ENCODE assay signal across 19 cellular contexts in the genomic region with DNA sequence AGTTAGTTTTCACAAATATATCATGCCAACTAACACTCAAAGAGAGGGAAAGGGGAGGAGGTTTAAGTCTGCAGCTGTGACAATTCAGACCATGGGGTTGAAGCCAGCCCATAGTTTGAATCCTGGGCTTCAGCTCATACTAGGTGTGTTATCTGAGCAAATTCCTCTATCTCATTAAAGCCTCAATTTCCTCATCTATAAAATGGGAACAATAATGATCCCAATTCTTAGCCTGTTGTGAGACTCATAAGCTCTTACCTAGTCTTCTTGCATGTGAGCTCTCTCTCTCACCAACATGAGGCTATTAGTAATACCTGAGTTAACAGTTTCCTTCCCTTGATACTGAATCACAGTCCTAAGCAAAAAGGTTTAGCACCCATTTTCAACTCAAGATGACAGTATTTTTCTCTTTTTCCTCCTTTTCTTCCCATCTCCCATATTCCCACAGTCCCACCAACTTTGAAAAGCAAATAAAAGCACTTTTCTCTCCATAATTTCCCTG.
"Had no signal": no experiment of that assay in that cellular context is flagged by ENCODE, and none has a peak within 500 bp of the region (broad histone marks: within the 10 kb centered on the region; RNA-seq: fewer than 3 reads in every experiment).

No MANE protein-coding gene starts in this region.

- H3K27ac ChIP-seq: body of pancreas, left ventricle myocardium inferior, neural progenitor cell, upper lobe of left lung had no signal

- H3K27me3 Mint-ChIP-seq: dendritic cell treated with granulocyte-macrophage colony-stimulating factor and Interleukin-4, amounts not matched to agents 40 ng/mL and 50 ng/mL, for 4 days; naive thymus-derived CD8-positive, alpha-beta T cell had no signal

- H3K4me3 Mint-ChIP-seq: dendritic cell treated with granulocyte-macrophage colony-stimulating factor and Interleukin-4, amounts not matched to agents 40 ng/mL and 50 ng/mL, for 4 days; neural progenitor cell had no signal

- ATAC-seq: body of pancreas; naive thymus-derived CD8-positive, alpha-beta T cell; SK-N-SH treated with all-trans-retinoic acid at 6 μM for 48 hours had no signal

- H3K4me1 ChIP-seq: body of pancreas, neural progenitor cell, upper lobe of left lung had no signal

- H3K4me3 ChIP-seq: body of pancreas, left ventricle myocardium inferior, neural progenitor cell, upper lobe of left lung had no signal

- H3K4me1 Mint-ChIP-seq: neural progenitor cell had no signal

- H3K9me3 ChIP-seq: body of pancreas, left ventricle myocardium inferior, upper lobe of left lung had no signal

- FAIRE-seq: endometrium, TTC549 had no signal

- DNase-seq: activated CD4-positive, alpha-beta T cell treated with anti-CD3 and anti-CD28 coated beads for 1 hour; activated CD4-positive, alpha-beta T cell treated with anti-CD3 and anti-CD28 coated beads, Interleukin-2, amount 50 U/mL, for 4 hours; activated naive CD4-positive, alpha-beta T cell; anterior cingulate cortex; body of pancreas; effector CD4-positive, alpha-beta T cell; erythroblast; foreskin fibroblast; left ventricle myocardium inferior; naive thymus-derived CD8-positive, alpha-beta T cell; retina; stimulated activated CD4-positive, alpha-beta T cell treated with anti-CD3 and anti-CD28 coated beads, Interleukin-4, amount 100 ng/mL, for 1 hour; stimulated activated naive CD4-positive, alpha-beta T cell treated with Interleukin-2 at 50 U/mL for 16 hours; upper lobe of left lung had no signal

- H3K36me3 ChIP-seq: left ventricle myocardium inferior, neural progenitor cell had no signal

- H3K27me3 ChIP-seq: body of pancreas, neural progenitor cell, upper lobe of left lung had no signal

- H3K9me3 Mint-ChIP-seq: dendritic cell treated with granulocyte-macrophage colony-stimulating factor and Interleukin-4, amounts not matched to agents 40 ng/mL and 50 ng/mL, for 4 days; neural progenitor cell had no signal

- H3K27ac Mint-ChIP-seq: dendritic cell treated with granulocyte-macrophage colony-stimulating factor and Interleukin-4, amounts not matched to agents 40 ng/mL and 50 ng/mL, for 4 days; neural progenitor cell had no signal
